ENCODE assay signal across 18 cellular contexts in the genomic region with DNA sequence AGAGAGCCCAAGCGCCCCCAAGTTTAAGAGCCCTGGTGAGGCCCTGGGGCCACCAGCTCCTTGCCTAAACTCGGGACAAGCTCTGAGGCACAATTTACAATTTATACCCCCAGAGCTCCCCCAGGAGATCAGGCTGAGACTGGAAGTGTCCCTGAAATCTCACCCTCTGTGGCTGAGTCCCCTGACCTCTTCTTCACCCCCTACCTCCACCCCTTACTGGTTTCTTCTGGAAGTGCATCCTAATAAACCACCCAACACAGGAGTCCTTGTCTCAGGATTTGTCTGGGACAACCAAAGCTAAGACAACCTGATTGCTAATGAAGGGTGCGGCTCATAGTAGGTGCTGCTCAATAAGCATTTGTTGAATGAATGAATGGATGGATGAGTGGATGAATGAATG.
"Had no signal": no experiment of that assay in that cellular context is flagged by ENCODE, and none has a peak within 500 bp of the region (broad histone marks: within the 10 kb centered on the region; RNA-seq: fewer than 3 reads in every experiment).

No MANE protein-coding gene starts in this region.

- H3K4me3 Mint-ChIP-seq: activated naive CD8-positive, alpha-beta T cell treated with anti-CD3 and anti-CD28 coated beads for 36 hours; activated T-cell treated with anti-CD3 and anti-CD28 coated beads, Interleukin-2, amount 50 U/mL, for 72 hours; mesothelial cell of epicardium; stimulated activated naive B cell treated with anti-CD40 and anti-IgM and Interleukin-4, amounts not matched to agents 10 μg/mL and 1 μg/mL and 100 μg/mL, for 72 hours had no signal

- H3K4me3 ChIP-seq: esophagus muscularis mucosa, right atrium auricular region had no signal

- H3K4me1 ChIP-seq: esophagus muscularis mucosa, right atrium auricular region had no signal

- H3K9me3 Mint-ChIP-seq: activated naive CD8-positive, alpha-beta T cell treated with anti-CD3 and anti-CD28 coated beads for 36 hours had no signal

- H3K27me3 Mint-ChIP-seq: activated naive CD8-positive, alpha-beta T cell treated with anti-CD3 and anti-CD28 coated beads for 36 hours; stimulated activated naive B cell treated with anti-CD40 and anti-IgM and Interleukin-4, amounts not matched to agents 10 μg/mL and 1 μg/mL and 100 μg/mL, for 72 hours had no signal

- H3K36me3 ChIP-seq: brain microvascular endothelial cell, esophagus muscularis mucosa, right atrium auricular region had no signal

- H3K27ac Mint-ChIP-seq: activated naive CD8-positive, alpha-beta T cell treated with anti-CD3 and anti-CD28 coated beads for 36 hours; activated T-cell treated with anti-CD3 and anti-CD28 coated beads, Interleukin-2, amount 50 U/mL, for 72 hours; mesothelial cell of epicardium; stimulated activated naive B cell treated with anti-CD40 and anti-IgM and Interleukin-4, amounts not matched to agents 10 μg/mL and 1 μg/mL and 100 μg/mL, for 72 hours had no signal

- DNase-seq: activated CD4-positive, alpha-beta T cell treated with anti-CD3 and anti-CD28 coated beads for 1 hour; activated CD4-positive, alpha-beta T cell treated with anti-CD3 and anti-CD28 coated beads, Interleukin-2, amount 50 U/mL, for 48 hours; activated gamma-delta T cell treated with Interleukin-2 at 50 U/mL for 16 hours; activated naive CD8-positive, alpha-beta T cell treated with anti-CD3 and anti-CD28 coated beads for 36 hours; activated T-cell treated with anti-CD3 and anti-CD28 coated beads, Interleukin-2, amount 50 U/mL, for 72 hours; brain microvascular endothelial cell; cerebellar nuclear complex; dermis blood vessel endothelial cell; foreskin melanocyte; head of caudate nucleus; kidney; stimulated activated CD4-positive, alpha-beta T cell treated with anti-CD3 and anti-CD28 coated beads, Interleukin-1b, Interleukin-23, amount 100 ng/mL, for 48 hours; stimulated activated naive B cell treated with anti-CD40 and anti-IgM and Interleukin-4, amounts not matched to agents 10 μg/mL and 1 μg/mL and 100 μg/mL, for 72 hours; T-helper 9 cell; trophoblast cell had no signal

- H3K27ac ChIP-seq: brain microvascular endothelial cell, esophagus muscularis mucosa, right atrium auricular region had no signal

- FAIRE-seq: kidney had no signal

- H3K4me1 Mint-ChIP-seq: stimulated activated naive B cell treated with anti-CD40 and anti-IgM and Interleukin-4, amounts not matched to agents 10 μg/mL and 1 μg/mL and 100 μg/mL, for 72 hours had no signal

- H3K36me3 Mint-ChIP-seq: activated naive CD8-positive, alpha-beta T cell treated with anti-CD3 and anti-CD28 coated beads for 36 hours; stimulated activated naive B cell treated with anti-CD40 and anti-IgM and Interleukin-4, amounts not matched to agents 10 μg/mL and 1 μg/mL and 100 μg/mL, for 72 hours had no signal

- ATAC-seq: activated T-cell treated with anti-CD3 and anti-CD28 coated beads, Interleukin-2, amount 50 U/mL, for 72 hours; stimulated activated naive B cell treated with anti-CD40 and anti-IgM and Interleukin-4, amounts not matched to agents 10 μg/mL and 1 μg/mL and 100 μg/mL, for 72 hours had no signal

- H3K27me3 ChIP-seq: brain microvascular endothelial cell, right atrium auricular region had no signal
